In the genomic region with DNA sequence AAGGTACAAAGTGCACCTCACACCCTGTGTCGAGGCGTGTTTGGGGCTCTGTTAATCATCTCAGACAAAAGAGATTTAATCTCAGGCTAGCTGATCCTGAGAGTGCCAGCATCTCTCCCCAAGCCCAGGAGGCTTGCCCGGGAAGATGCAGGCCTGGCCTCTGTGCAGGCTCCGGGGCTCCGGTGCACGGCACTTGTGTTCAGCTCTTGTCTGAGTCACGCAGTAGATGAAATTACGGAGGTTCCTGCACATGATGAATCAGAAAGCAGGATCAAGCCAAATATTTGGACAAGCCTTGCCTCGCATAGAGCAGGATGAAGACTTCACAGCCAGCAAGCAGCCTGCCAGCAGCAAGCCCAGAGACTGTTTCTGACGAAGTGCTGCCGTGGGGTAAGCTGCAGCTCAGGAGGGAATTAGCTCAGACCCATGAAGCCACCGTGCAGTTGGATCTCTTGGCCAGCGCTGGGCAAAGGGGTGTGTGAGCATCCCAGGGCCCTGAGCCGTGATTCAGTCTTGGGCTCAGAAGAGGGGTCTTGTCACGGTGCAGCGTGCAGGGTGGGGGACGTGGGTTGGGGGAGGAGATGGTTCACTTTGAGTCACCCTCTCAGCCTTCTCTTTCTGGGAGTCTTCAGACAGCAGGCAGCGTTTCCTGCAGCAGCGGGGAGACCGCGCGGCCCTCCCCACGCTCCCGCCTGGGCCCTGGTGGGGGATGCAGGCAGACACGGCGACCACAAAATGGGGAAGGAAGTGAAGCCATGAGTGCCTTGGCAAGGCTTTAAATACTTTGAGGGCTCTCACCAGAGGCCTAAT, we compare ENCODE assay signal across 8 cellular contexts.
DNase-seq lines count a peak whose midpoint lies in the region; ATAC-seq, FAIRE-seq and TF ChIP-seq lines count a peak whose summit lies in the region.

No MANE protein-coding gene starts in this region.

- H2AFZ ChIP-seq in mammary epithelial cell (ENCODE audit: low read depth, low read length): peak overlapping the region; percentile 83

- peak overlapping the region; percentile 71 for H3K4me2 ChIP-seq in mammary epithelial cell (ENCODE audit: insufficient read depth, low read depth, low read length)

- TF ChIP-seq CTCF in mammary epithelial cell (conservative IDR thresholded peaks at IDR 0.05 in 1 of 2, IDR thresholded peaks at IDR 0.05 in 1 of 2; ENCODE audit: extremely low read depth in 1 of 2, insufficient read depth in 1 of 2, low read depth in 1 of 2, low read length in 2 of 2) (no peak), lower leg skin (IDR thresholded peaks at IDR 0.05) (no peak)

- peak; percentile 93 for DNase-seq in GM03348 (ENCODE audit: low spot score)
- DNase-seq in RCC 7860 (ENCODE audit: low spot score): peak; percentile 67
- peak; percentile 98 for DNase-seq in mammary epithelial cell
- peak; percentile 78 to 93 for DNase-seq in lower leg skin (ENCODE audit: low spot score in 2 of 2)
- DNase-seq in NCI-H345 (lab: John Stamatoyannopoulos, UW): no peak
- no peak for DNase-seq in small intestine

- FAIRE-seq in RCC 7860 (lab: Jason Lieb, UNC) (peak; percentile 79), small intestine (lab: Jason Lieb, UNC) (no peak)

- peak; percentile 68 for ATAC-seq in HG02678 (IDR thresholded peaks at IDR 0.05; ENCODE audit: unreplicated experiment)

- in situ Hi-C loops in mammary epithelial cell (cut with MboI; ENCODE audit: low sequenced_read_pairs in 2 of 2): no loop called here

- H3K9ac ChIP-seq in mammary epithelial cell (ENCODE audit: insufficient read depth, low read length): no peak overlapping the region

- peak overlapping the region; percentile 23 for H3K27ac ChIP-seq in mammary epithelial cell (ENCODE audit: insufficient read depth, low read depth, low read length)
- peak overlapping the region; percentile 87 for H3K27ac ChIP-seq in temporal lobe (ENCODE audit: low read depth, low read length)
- H3K27ac ChIP-seq in small intestine (ENCODE audit: low read depth in 1 of 2, low read length in 1 of 2): peak overlapping the region in 1 of 2 donors; percentile 77

- WGBS in mammary epithelial cell (ENCODE audit: low coverage, missing lambda C conversion rate): 37% methylated on average over 24 of the region's 26 CpGs
- WGBS in lower leg skin, 2 donors: 25 to 33% methylated on average over 22 to 26 of the region's 26 CpGs
- 36 to 49% (median 47%) methylated on average over 26 of the region's 26 CpGs for WGBS in small intestine, 3 donors

- H3K36me3 ChIP-seq in mammary epithelial cell (ENCODE audit: insufficient read depth, low read length) (no peaks in the 10 kb centered on the region), small intestine (ENCODE audit: control insufficient read depth in 2 of 2, insufficient read depth in 2 of 2, low read length in 2 of 2) (no peaks in the 10 kb centered on the region)

- intact Hi-C loops in mammary epithelial cell (cut with micrococcal nuclease): loop anchor here (1.0 to 5.0 kb wide), 4 partner anchors 21 to 91 kb away; partner anchors contain the start of gene MEF2A
- intact Hi-C loops in lower leg skin (cut with DNase I; ENCODE audit: low total_unique reads): no loop called here

- CTCF ChIA-PET in mammary epithelial cell (lab: Charles Lee; ENCODE audit: low non-redundant PET): interaction anchor here (0.5 to 0.9 kb wide), 2 partner anchors 170 to 190 kb away, joined by 4 to 7 read pairs; no protein-coding TSS in a partner anchor

- H3K27me3 ChIP-seq in mammary epithelial cell (ENCODE audit: insufficient read depth, low read length) (no peaks in the 10 kb centered on the region), small intestine (ENCODE audit: control insufficient read depth in 2 of 2, insufficient read depth in 2 of 2, low read length in 2 of 2) (no peaks in the 10 kb centered on the region)

- dilution Hi-C loops in mammary epithelial cell (cut with HindIII; ENCODE audit: low sequenced_read_pairs): no loop called here

- H3K4me1 ChIP-seq in mammary epithelial cell (ENCODE audit: insufficient read depth, low read length): peaks cover 25% of the 10 kb centered on the region
- H3K4me1 ChIP-seq in small intestine (ENCODE audit: control insufficient read depth in 2 of 2, insufficient read depth in 1 of 2, low read depth in 1 of 2, low read length in 1 of 2): peaks cover 0 to 7% of the 10 kb centered on the region in 2 donors

- no peak for TF ChIP-seq POLR2A in lower leg skin (IDR thresholded peaks at IDR 0.05)

- BruUV-seq in mammary epithelial cell (replicated peaks; lab: Mats Ljungman, UMichigan): TSS peak; percentile 29

- H4K20me1 ChIP-seq in mammary epithelial cell (ENCODE audit: insufficient read depth, low read length): no peaks in the 10 kb centered on the region

- H3K9me3 ChIP-seq in mammary epithelial cell (replicated peaks; ENCODE audit: insufficient read depth, low read length): no peaks in the 10 kb centered on the region
- no peaks in the 10 kb centered on the region for H3K9me3 ChIP-seq in small intestine (ENCODE audit: control insufficient read depth, low read depth)

- H3K4me3 ChIP-seq in mammary epithelial cell (replicated peaks in 1 of 3; ENCODE audit: insufficient read depth in 1 of 3, low read depth in 2 of 3, low read length in 3 of 3) (no peak overlapping the region), lower leg skin (ENCODE audit: low read depth, poor library complexity, severe bottlenecking) (no peak overlapping the region), small intestine (ENCODE audit: low read depth in 1 of 2, low read length in 2 of 2) (no peak overlapping the region)

- H3K79me2 ChIP-seq in mammary epithelial cell (ENCODE audit: insufficient read depth, low read length): no peaks in the 10 kb centered on the region

Comparison
In these comparisons a context has a peak if more than half of its experiments do, and no peak if none do; other contexts are left out.
1. DNase-seq: peak in GM03348 (single experiment), RCC 7860 (single experiment), mammary epithelial cell (single experiment) and lower leg skin (2 of 2); none in NCI-H345 (single experiment) and small intestine (single experiment).